ENCODE assay signal across 8 cellular contexts in the genomic region with DNA sequence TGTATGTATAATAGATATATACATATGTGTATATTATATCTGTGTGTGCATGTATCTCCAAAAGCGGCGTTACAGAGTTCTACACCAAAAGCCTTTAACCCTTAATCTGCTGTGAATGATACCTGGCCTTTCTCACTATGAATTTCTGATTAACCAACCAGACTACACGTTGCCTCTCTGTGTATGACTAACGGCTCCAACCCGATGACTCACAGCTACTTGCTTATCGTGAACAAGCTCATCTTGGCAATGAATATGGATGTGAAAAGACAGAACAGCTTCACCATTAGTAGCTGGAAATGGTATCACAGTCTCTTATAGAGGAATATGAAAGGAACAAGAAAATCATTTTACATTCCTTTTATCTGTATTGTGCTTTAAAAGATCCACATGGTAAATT. TPM values are rescaled to one million over a fixed set of nuclear protein-coding genes. Genes with fewer than 3 reads are reported as not detected.
A peak's percentile ranks its signal among the peaks of the same experiment; 100 is the strongest.
DNase-seq lines count a peak whose midpoint lies in the region; FAIRE-seq and TF ChIP-seq lines count a peak whose summit lies in the region.
"Had no signal": no experiment of that assay in that cellular context is flagged by ENCODE, and none has a peak within 500 bp of the region (broad histone marks: within the 10 kb centered on the region; RNA-seq: fewer than 3 reads in every experiment).

No MANE protein-coding gene starts in this region.

- peak; percentile 74 for DNase-seq in HCEC 1CT
- DNase-seq in RWPE1 (ENCODE audit: low spot score): peak; percentile 52
- peak; percentile 41 to 71 for DNase-seq in foreskin fibroblast
- DNase-seq in small intestine: peak; percentile 47
- DNase-seq in spleen: no peak
- DNase-seq in substantia nigra (lab: John Stamatoyannopoulos, UW): no peak
- no peak for DNase-seq in H7
- DNase-seq: cerebellar nuclear complex had no signal

- no peak for FAIRE-seq in small intestine (lab: Jason Lieb, UNC)

- H3K4me1 ChIP-seq in small intestine (ENCODE audit: control insufficient read depth in 2 of 2, insufficient read depth in 1 of 2, low read depth in 1 of 2, low read length in 1 of 2) (no peaks in the 10 kb centered on the region), spleen (no peaks in the 10 kb centered on the region)

- no peak for TF ChIP-seq POLR2A in spleen (IDR thresholded peaks at IDR 0.05)

- H3K4me3 ChIP-seq in foreskin fibroblast (ENCODE audit: low read depth in 1 of 2, low read length in 2 of 2): no peak overlapping the region
- no peak overlapping the region for H3K4me3 ChIP-seq in small intestine (ENCODE audit: low read depth in 1 of 2, low read length in 2 of 2)
- H3K4me3 ChIP-seq in spleen: no peak overlapping the region
- H3K4me3 ChIP-seq in H7 (ENCODE audit: insufficient read depth, low read depth, low read length): no peak overlapping the region

- no peak for TF ChIP-seq CTCF in RWPE1 (conservative IDR thresholded peaks at IDR 0.05; ENCODE audit: low read depth)
- no peak for TF ChIP-seq CTCF in foreskin fibroblast (IDR thresholded peaks at IDR 0.05; ENCODE audit: low read depth, low read length)
- no peak for TF ChIP-seq CTCF in spleen (IDR thresholded peaks at IDR 0.05 in 8 of 11, conservative IDR thresholded peaks at IDR 0.05 in 3 of 11)

- WGBS in small intestine, 3 donors: 16 to 45% (median 36%) methylated on average over 6 of the region's 6 CpGs
- 54 to 79% (median 76%) methylated on average over 6 of the region's 6 CpGs for WGBS in spleen, 5 donors

- CTCF ChIA-PET in RWPE1 (lab: Yijun Ruan, JAX): no interaction called here

- intact Hi-C loops in spleen (cut with DNase I; ENCODE audit: low total_unique reads): no loop called here

- H3K36me3 ChIP-seq in small intestine (ENCODE audit: control insufficient read depth in 2 of 2, insufficient read depth in 2 of 2, low read length in 2 of 2) (no peaks in the 10 kb centered on the region), spleen (no peaks in the 10 kb centered on the region), H7 (replicated peaks; ENCODE audit: control insufficient read depth, insufficient read depth, low read length) (no peaks in the 10 kb centered on the region)

- H3K27me3 ChIP-seq in small intestine (ENCODE audit: control insufficient read depth in 2 of 2, insufficient read depth in 2 of 2, low read length in 2 of 2) (peaks cover 0 to 2% of the 10 kb centered on the region in 2 donors), spleen (replicated peaks in 1 of 7) (no peaks in the 10 kb centered on the region), H7 (ENCODE audit: control insufficient read depth, insufficient read depth, low read length) (no peaks in the 10 kb centered on the region)

- H3K9me3 ChIP-seq in small intestine (ENCODE audit: control insufficient read depth, low read depth) (no peaks in the 10 kb centered on the region), spleen (no peaks in the 10 kb centered on the region)

- H3K27ac ChIP-seq in RWPE1 (no peak overlapping the region), small intestine (ENCODE audit: low read depth in 1 of 2, low read length in 1 of 2) (no peak overlapping the region), spleen (no peak overlapping the region), substantia nigra (ENCODE audit: low read depth, low read length, poor library complexity, severe bottlenecking) (no peak overlapping the region)

- POLR2A ChIA-PET in RWPE1 (lab: Yijun Ruan, JAX; ENCODE audit: low non-redundant PET): no interaction called here

RNA-seq across cellular contexts. Expression of gene ARHGAP44, which starts 23.8 kb away (rescaled TPM):
- polyA plus RNA-seq in small intestine (10 to 100 TPM in 1 of 3 donors, 1 to 10 TPM in 2; 5.9 to 12.3 (median 7.8) TPM), spleen (under 1 TPM; 0.54 to 0.99 (median 0.70) TPM)
- 1 to 10 TPM; 1.2 to 2.6 (median 1.7) TPM for total RNA-seq in spleen
- 9.2 and 11.2 TPM in 2 replicates for total RNA-seq in H7 (2014; rRNA removed; shearing (Covaris generic))

Comparison
In these comparisons a context has a peak if more than half of its experiments do, and no peak if none do; other contexts are left out.
1. DNase-seq: peak in HCEC 1CT (single experiment), RWPE1 (single experiment), foreskin fibroblast (2 of 2) and small intestine (single experiment); none in spleen (single experiment), substantia nigra (0 of 49) and H7 (single experiment).